ENCODE assay signal across 31 cellular contexts in the genomic region with DNA sequence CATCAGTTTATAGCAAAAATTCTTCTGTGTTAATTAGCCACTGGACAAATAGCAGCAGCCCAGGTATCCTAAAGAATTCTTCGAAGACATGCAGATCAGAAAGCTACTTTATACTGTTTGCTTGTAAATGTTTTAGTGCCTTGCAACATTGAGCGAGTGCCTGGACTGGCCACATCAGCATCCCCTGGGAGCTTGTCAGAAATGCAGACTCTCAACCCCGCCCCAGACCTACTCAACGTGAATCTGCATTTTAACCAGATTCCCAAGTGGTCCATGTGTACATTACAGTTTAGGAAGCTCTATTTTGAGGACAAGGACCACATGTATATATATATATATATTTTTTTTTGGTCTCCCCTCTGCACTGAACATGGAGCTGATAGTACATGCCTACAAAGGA. TPM values are rescaled to one million over a fixed set of nuclear protein-coding genes. Genes with fewer than 3 reads are reported as not detected.
"Had no signal": no experiment of that assay in that cellular context is flagged by ENCODE, and none has a peak within 500 bp of the region (broad histone marks: within the 10 kb centered on the region; RNA-seq: fewer than 3 reads in every experiment).

No MANE protein-coding gene starts in this region.

- H3K9me3 ChIP-seq: ascending aorta, SJCRH30 had no signal

- H3K27me3 ChIP-seq: ascending aorta, SJCRH30 had no signal

- H3K27ac ChIP-seq: ascending aorta, cardiac muscle cell, SJCRH30, SK-N-MC had no signal

- H3K4me1 ChIP-seq: ascending aorta had no signal

- ATAC-seq: activated CD8-positive, alpha-beta T cell treated with anti-CD3 and anti-CD28 coated beads for 36 hours; activated T-cell treated with anti-CD3 and anti-CD28 coated beads, Interleukin-2, amount 50 U/mL, for 72 hours; activated T-helper 17 cell treated with anti-CD3 and anti-CD28 coated beads, Interleukin-2, amount 50 U/mL, for 72 hours; Panc1 had no signal

- H3K36me3 ChIP-seq: cardiac muscle cell had no signal

- H3K4me3 ChIP-seq: ascending aorta, cardiac muscle cell, SJCRH30, SK-N-MC had no signal

- DNase-seq: activated CD4-positive, alpha-beta T cell treated with anti-CD3 and anti-CD28 coated beads, Interleukin-2, amount 10 ng/mL, durations not matched to agents 24 days and 14 days; activated CD4-positive, alpha-beta T cell treated with anti-CD3 and anti-CD28 coated beads, Interleukin-2, amount 50 U/mL, for 4 hours; activated CD8-positive, alpha-beta T cell treated with anti-CD3 and anti-CD28 coated beads for 36 hours; activated effector memory CD4-positive, alpha-beta T cell treated with anti-CD3 and anti-CD28 coated beads, Interleukin-2, amount 50 U/mL, for 16 hours; activated naive CD4-positive, alpha-beta T cell; activated naive CD8-positive, alpha-beta T cell treated with anti-CD3 and anti-CD28 coated beads, Interleukin-2, amount 10 ng/mL, durations not matched to agents 7 days and 5 days; activated T-cell treated with anti-CD3 and anti-CD28 coated beads, Interleukin-2, amount 50 U/mL, for 1 hour; activated T-cell treated with anti-CD3 and anti-CD28 coated beads, Interleukin-2, amount 50 U/mL, for 72 hours; amygdala; KG1; MM.1S; MV-4-11; NCI-H1092 treated with DMSO at 0.1 percent for 48 hours; NCI-H146; NCI-H187 treated with DMSO at 0.1 percent for 48 hours; NCI-H2081 treated with DMSO at 0.1 percent for 48 hours; NCI-H226; NCI-H446 treated with DMSO at 0.1 percent for 48 hours; NCI-H69; NCI-H82; SHP77; SJCRH30; T1000 had no signal

RNA-seq across cellular contexts. Expression of gene PLEKHS1, which starts 18.5 kb away (rescaled TPM):
- total RNA-seq: activated CD4-positive, alpha-beta T cell treated with anti-CD3 and anti-CD28 coated beads, Interleukin-2, amount 10 ng/mL, durations not matched to agents 24 days and 14 days; activated CD8-positive, alpha-beta memory T cell treated with anti-CD3 and anti-CD28 coated beads for 36 hours; activated CD8-positive, alpha-beta T cell treated with anti-CD3 and anti-CD28 coated beads for 36 hours; activated naive CD8-positive, alpha-beta T cell treated with anti-CD3 and anti-CD28 coated beads, Interleukin-2, amount 10 ng/mL, durations not matched to agents 7 days and 5 days; activated T-cell treated with anti-CD3 and anti-CD28 coated beads, Interleukin-2, amount 50 U/mL, for 72 hours; activated T-helper 17 cell treated with anti-CD3 and anti-CD28 coated beads, Interleukin-2, amount 50 U/mL, for 72 hours; ascending aorta; cardiac muscle cell; LHCN-M2; T-helper 2 cell treated with Interferon-gamma antibody and Interleukin-4, amounts not matched to agents 100 ng/mL and 5 ng/mL, for 36 hours had no signal
- polyA plus RNA-seq: cardiac muscle cell had no signal
